Comparison of ENCODE assay signal across 8 cellular contexts in genomic region chr6:136037246-136037884, GRCh38.
DNase-seq lines count a peak whose midpoint lies in the region; ATAC-seq, FAIRE-seq and TF ChIP-seq lines count a peak whose summit lies in the region.

No MANE protein-coding gene starts in this region.

- CTCF ChIA-PET in GM12878 (lab: Yijun Ruan, JAX): interaction anchor here (0.6 to 1.4 kb wide), 2 partner anchors 14 to 286 kb away, joined by 3 to 4 read pairs; no protein-coding TSS in a partner anchor
- CTCF ChIA-PET in Caco-2 (lab: Charles Lee): no interaction called here

- H4K20me1 ChIP-seq in GM12878 (ENCODE audit: control insufficient read depth, insufficient read depth): no peaks in the 10 kb centered on the region

- H3K9me3 Mint-ChIP-seq in Caco-2 (ENCODE audit: unreplicated experiment): no peaks in the 10 kb centered on the region

- no peak overlapping the region for H3K4me2 ChIP-seq in GM12878 (ENCODE audit: control insufficient read depth, insufficient read depth)

- H3K4me1 ChIP-seq in GM12878 (ENCODE audit: control insufficient read depth, insufficient read depth, low read length) (no peaks in the 10 kb centered on the region), lung (ENCODE audit: control insufficient read depth in 2 of 2, insufficient read depth in 2 of 2, low read length in 2 of 2) (peaks cover 10 to 15% of the 10 kb centered on the region in 2 donors), thyroid gland (peaks cover 32 to 46% of the 10 kb centered on the region in 2 donors), Caco-2 (0 out of 2 replicates have a peak, but pooled peaks cover 7% of the 10 kb centered on the region)

- H2AFZ ChIP-seq in GM12878 (ENCODE audit: control insufficient read depth, low read depth, low read length): no peak overlapping the region

- no peak for TF ChIP-seq EP300 in GM12878 (IDR thresholded peaks at IDR 0.05; ENCODE audit: borderline replicate concordance in 1 of 2, control insufficient read depth in 1 of 2, low read depth in 2 of 2, low read length in 2 of 2)

- H3K9me3 ChIP-seq in GM12878 (replicated peaks; ENCODE audit: control insufficient read depth, insufficient read depth, low read length): no peaks in the 10 kb centered on the region
- H3K9me3 ChIP-seq in lung (ENCODE audit: control insufficient read depth in 2 of 2, insufficient read depth in 1 of 2, low read length in 1 of 2): no peaks in the 10 kb centered on the region
- no peaks in the 10 kb centered on the region for H3K9me3 ChIP-seq in thyroid gland
- no peaks in the 10 kb centered on the region for H3K9me3 ChIP-seq in Caco-2

- no peaks in the 10 kb centered on the region for H3K27me3 Mint-ChIP-seq in Caco-2 (ENCODE audit: insufficient read depth, unreplicated experiment)

- WGBS in GM12878 (ENCODE audit: insufficient coverage, insufficient replicate concordance, low lambda C conversion rate, missing lambda C conversion rate): 19% methylated on average over 9 of the region's 9 CpGs
- WGBS in lung, 2 donors: 48 to 58% methylated on average over 9 of the region's 9 CpGs
- WGBS in thyroid gland, 2 donors: 61% methylated on average over 9 of the region's 9 CpGs

- H3K27ac Mint-ChIP-seq in Caco-2 (ENCODE audit: unreplicated experiment): no peak overlapping the region

- H3K36me3 ChIP-seq in GM12878 (ENCODE audit: control insufficient read depth in 2 of 2, insufficient read depth in 2 of 2, low read length in 1 of 2): no peaks in the 10 kb centered on the region
- no peaks in the 10 kb centered on the region for H3K36me3 ChIP-seq in lung (ENCODE audit: control insufficient read depth in 2 of 2, insufficient read depth in 2 of 2, low read length in 2 of 2)
- no peaks in the 10 kb centered on the region for H3K36me3 ChIP-seq in thyroid gland
- no peaks in the 10 kb centered on the region for H3K36me3 ChIP-seq in Caco-2 (ENCODE audit: control insufficient read depth, insufficient read depth, low read length)

- DNase-seq in activated gamma-delta T cell treated with Interleukin-2 at 50 U/mL for 16 hours: peak; percentile 8
- DNase-seq in activated gamma-delta T cell (lab: John Stamatoyannopoulos, UW): no peak
- DNase-seq in GM12878 (ENCODE audit: low read depth, low spot score): no peak
- DNase-seq in lung (ENCODE audit: low spot score): no peak
- no peak for DNase-seq in thyroid gland
- no peak for DNase-seq in HuH-7.5 (ENCODE audit: low spot score)
- DNase-seq in Caco-2: no peak
- DNase-seq in NCI-H2081 (lab: John Stamatoyannopoulos, UW): no peak

- ATAC-seq in GM12878 (peak; percentile 34; the same call in 2 of the 3 replicates), lung (ENCODE audit: insufficient read depth, low FRiP score) (peak; percentile 45)

- TF ChIP-seq POLR2A in GM12878 (IDR thresholded peaks at IDR 0.05; ENCODE audit: low read depth, low read length): no peak
- TF ChIP-seq POLR2A in thyroid gland (IDR thresholded peaks at IDR 0.05): no peak

- H3K27ac ChIP-seq in GM12878 (ENCODE audit: control insufficient read depth, insufficient read depth) (no peak overlapping the region), lung (ENCODE audit: low read depth in 1 of 2, low read length in 1 of 2) (peak overlapping the region; percentile 49 to 93), thyroid gland (peak overlapping the region; percentile 43 to 77 (median 73))

- BruUV-seq in GM12878 (replicated peaks; lab: Mats Ljungman, UMichigan) (no TSS peak), Caco-2 (replicated peaks; lab: Mats Ljungman, UMichigan) (no TSS peak)

- POLR2A ChIA-PET in GM12878 (lab: Charles Lee) (no interaction called here), Caco-2 (lab: Charles Lee) (no interaction called here)

- TF ChIP-seq CTCF in GM12878 (IDR thresholded peaks at IDR 0.05 in 2 of 3, conservative IDR thresholded peaks at IDR 0.05 in 1 of 3; ENCODE audit: control insufficient read depth in 2 of 3, extremely low read depth in 1 of 3, insufficient read depth in 1 of 3, low read depth in 3 of 3, low read length in 3 of 3) (no peak), lung (IDR thresholded peaks at IDR 0.05; ENCODE audit: control extremely low read depth, extremely low read depth) (no peak), thyroid gland (IDR thresholded peaks at IDR 0.05) (no peak), Caco-2 (IDR thresholded peaks at IDR 0.05; ENCODE audit: insufficient read depth in 1 of 2, low read depth in 1 of 2, low read length in 1 of 2, severe bottlenecking in 1 of 2, unreplicated experiment in 1 of 2) (no peak)

- no peaks in the 10 kb centered on the region; a peak in 2 of 4 replicates for H3K27me3 ChIP-seq in GM12878 (replicated peaks in 1 of 2; ENCODE audit: control insufficient read depth in 2 of 2, insufficient read depth in 2 of 2, low read length in 1 of 2)
- no peaks in the 10 kb centered on the region for H3K27me3 ChIP-seq in lung (ENCODE audit: control insufficient read depth, insufficient read depth)
- H3K27me3 ChIP-seq in thyroid gland: no peaks in the 10 kb centered on the region
- H3K27me3 ChIP-seq in Caco-2 (replicated peaks; ENCODE audit: control insufficient read depth, insufficient read depth, low read length): no peaks in the 10 kb centered on the region

- no peak for FAIRE-seq in GM12878 (lab: Jason Lieb, UNC)

- no peak overlapping the region for H3K4me3 ChIP-seq in GM12878
- no peak overlapping the region for H3K4me3 ChIP-seq in lung
- peak overlapping the region in 1 of 3 donors; percentile 20 for H3K4me3 ChIP-seq in thyroid gland (replicated peaks in 1 of 3)
- no peak overlapping the region for H3K4me3 ChIP-seq in Caco-2 (ENCODE audit: low read depth, low read length)

- H3K4me1 Mint-ChIP-seq in Caco-2 (ENCODE audit: low read depth, unreplicated experiment): peaks cover 6% of the 10 kb centered on the region

- SMC1A ChIA-PET in GM12878 (lab: Charles Lee; ENCODE audit: uncharacterized antibody, unreplicated experiment): interaction anchor here (1.2 kb wide), 1 partner anchor 481 kb away, joined by 3 read pairs; no protein-coding TSS in a partner anchor

- H3K36me3 Mint-ChIP-seq in Caco-2 (ENCODE audit: insufficient read depth, unreplicated experiment): no peaks in the 10 kb centered on the region

- RAD21 ChIA-PET in GM12878 (lab: Charles Lee; ENCODE audit: unreplicated experiment): no interaction called here

- no peak overlapping the region for H3K9ac ChIP-seq in GM12878 (ENCODE audit: control insufficient read depth, insufficient read depth, low read length)

- H3K79me2 ChIP-seq in GM12878 (ENCODE audit: control insufficient read depth, insufficient read depth, low read length): no peaks in the 10 kb centered on the region

- TF ChIP-seq RAD21 in GM12878 (IDR thresholded peaks at IDR 0.05; ENCODE audit: insufficient read depth, low read depth, low read length): no peak

- in situ Hi-C loops in GM12878 (cut with MboI): no loop called here

- H3K4me3 Mint-ChIP-seq in Caco-2 (ENCODE audit: unreplicated experiment): no peak overlapping the region

- intact Hi-C loops in GM12878 (cut with micrococcal nuclease; ENCODE audit: unreplicated experiment) (loop anchor here (10.0 kb wide), 1 partner anchor 277 kb away; no protein-coding TSS in a partner anchor), thyroid gland (cut with DNase I) (no loop called here), Caco-2 (cut with micrococcal nuclease; ENCODE audit: unreplicated experiment) (no loop called here)

TF ChIP-seq in GM12878, 131 proteins besides CTCF, POLR2A, EP300 and RAD21:
- TF ChIP-seq DPF2 (IDR thresholded peaks at IDR 0.05): no peak
- no peak for TF ChIP-seq MEF2A (IDR thresholded peaks at IDR 0.05; ENCODE audit: insufficient read depth, low read depth, low read length)
- no peak for TF ChIP-seq CHD4 (IDR thresholded peaks at IDR 0.05)
- TF ChIP-seq ELK1 (IDR thresholded peaks at IDR 0.05; ENCODE audit: low read depth, low read length): no peak
